12 cellular contexts compared by ENCODE assay signal in genomic region chr5:89556215-89557009, GRCh38.
DNase-seq lines count a peak whose midpoint lies in the region; ATAC-seq and TF ChIP-seq lines count a peak whose summit lies in the region.
"Had no signal": no experiment of that assay in that cellular context is flagged by ENCODE, and none has a peak within 500 bp of the region (broad histone marks: within the 10 kb centered on the region; RNA-seq: fewer than 3 reads in every experiment).

No MANE protein-coding gene starts in this region.

- no peak for TF ChIP-seq CTCF in dorsolateral prefrontal cortex (IDR thresholded peaks at IDR 0.05 in 54 of 56, conservative IDR thresholded peaks at IDR 0.05 in 2 of 56; ENCODE audit: low read depth in 1 of 56, partially characterized antibody in 56 of 56)

- no peak overlapping the region for H3K4me3 ChIP-seq in dorsolateral prefrontal cortex

- no peaks in the 10 kb centered on the region for H3K27me3 ChIP-seq in dorsolateral prefrontal cortex

- DNase-seq in AG08396 (ENCODE audit: low spot score) (peak; percentile 38), HT-29 (ENCODE audit: low spot score) (peak; percentile 64), amniotic epithelial cell (ENCODE audit: low read depth) (peak; percentile 23), iris pigment epithelial cell (ENCODE audit: low read depth) (peak; percentile 81), NCI-H1417 treated with DMSO at 0.1 percent for 48 hours (lab: John Stamatoyannopoulos, UW) (no peak), dorsolateral prefrontal cortex (no peak)
- DNase-seq: CD4-positive, CD25-positive, alpha-beta regulatory T cell; NCI-H1092 treated with DMSO at 0.1 percent for 48 hours; NK-92 treated with Interleukin-12 subunit alpha and Interleukin-12 subunit beta, amount 100 ng/mL, for 24 hours; stimulated activated naive CD8-positive, alpha-beta T cell treated with anti-CD3 and anti-CD28 coated beads, Interleukin-15, amount 100 ng/mL, for 72 hours had no signal

- ATAC-seq in HG02759 (IDR thresholded peaks at IDR 0.05; ENCODE audit: unreplicated experiment) (no peak), GM19023 (IDR thresholded peaks at IDR 0.05; ENCODE audit: unreplicated experiment) (no peak)
- ATAC-seq: stimulated activated naive CD8-positive, alpha-beta T cell treated with anti-CD3 and anti-CD28 coated beads, Interleukin-15, amount 100 ng/mL, for 72 hours had no signal

- no peak overlapping the region for H3K27ac ChIP-seq in dorsolateral prefrontal cortex

- intact Hi-C loops in dorsolateral prefrontal cortex (cut with DNase I) = no loop called here

Comparison
In these comparisons a context has a peak if more than half of its experiments do, and no peak if none do; other contexts are left out.
1. DNase-seq: peak in AG08396 (single experiment), HT-29 (single experiment), amniotic epithelial cell (single experiment) and iris pigment epithelial cell (single experiment); none in NCI-H1417 treated with DMSO at 0.1 percent for 48 hours (single experiment) and dorsolateral prefrontal cortex (0 of 10).